1 cellular context compared by ENCODE assay signal in genomic region chr17:17839792-17840707, GRCh38.
TF ChIP-seq lines count a peak whose summit lies in the region.

No MANE protein-coding gene starts in this region.

TF ChIP-seq in HEK293, 187 proteins besides CTCF, POLR2A, EP300 and RAD21 (continued from another document):
- TF ChIP-seq, protein P1, sequence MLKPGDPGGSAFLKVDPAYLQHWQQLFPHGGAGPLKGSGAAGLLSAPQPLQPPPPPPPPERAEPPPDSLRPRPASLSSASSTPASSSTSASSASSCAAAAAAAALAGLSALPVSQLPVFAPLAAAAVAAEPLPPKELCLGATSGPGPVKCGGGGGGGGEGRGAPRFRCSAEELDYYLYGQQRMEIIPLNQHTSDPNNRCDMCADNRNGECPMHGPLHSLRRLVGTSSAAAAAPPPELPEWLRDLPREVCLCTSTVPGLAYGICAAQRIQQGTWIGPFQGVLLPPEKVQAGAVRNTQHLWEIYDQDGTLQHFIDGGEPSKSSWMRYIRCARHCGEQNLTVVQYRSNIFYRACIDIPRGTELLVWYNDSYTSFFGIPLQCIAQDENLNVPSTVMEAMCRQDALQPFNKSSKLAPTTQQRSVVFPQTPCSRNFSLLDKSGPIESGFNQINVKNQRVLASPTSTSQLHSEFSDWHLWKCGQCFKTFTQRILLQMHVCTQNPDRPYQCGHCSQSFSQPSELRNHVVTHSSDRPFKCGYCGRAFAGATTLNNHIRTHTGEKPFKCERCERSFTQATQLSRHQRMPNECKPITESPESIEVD (tag by site-specific recombination; IDR thresholded peaks at IDR 0.05), result no peak
- no peak for TF ChIP-seq ZNF785 (tag by site-specific recombination; IDR thresholded peaks at IDR 0.05)
- no peak for TF ChIP-seq SALL2 (tag by site-specific recombination; IDR thresholded peaks at IDR 0.05; ENCODE audit: borderline replicate concordance)
- TF ChIP-seq ZNF169 (tag by site-specific recombination; IDR thresholded peaks at IDR 0.05), result no peak
- no peak for TF ChIP-seq ZNF704 (tag by site-specific recombination; IDR thresholded peaks at IDR 0.05)
- TF ChIP-seq ZNF600 (tag by site-specific recombination; IDR thresholded peaks at IDR 0.05), result no peak; the same call in none of the 2 replicates
- TF ChIP-seq ZFP37 (tag by site-specific recombination; IDR thresholded peaks at IDR 0.05), result no peak
- no peak for TF ChIP-seq ZNF514 (tag by site-specific recombination; IDR thresholded peaks at IDR 0.05)
- TF ChIP-seq ZNF544 (tag by site-specific recombination; IDR thresholded peaks at IDR 0.05), result no peak
- no peak for TF ChIP-seq ZNF214 (tag by site-specific recombination; IDR thresholded peaks at IDR 0.05; ENCODE audit: borderline replicate concordance)
- no peak for TF ChIP-seq HOXD13 (CRISPR knock-in tag; IDR thresholded peaks at IDR 0.05; ENCODE audit: borderline replicate concordance)
- TF ChIP-seq ZNF302 (tag by site-specific recombination; IDR thresholded peaks at IDR 0.05; ENCODE audit: low read depth), result no peak
- peak; percentile 92 for TF ChIP-seq ZNF121 (tag by site-specific recombination; IDR thresholded peaks at IDR 0.05)
- TF ChIP-seq ZNF658 (tag by site-specific recombination; IDR thresholded peaks at IDR 0.05), result no peak
- TF ChIP-seq ZNF354C (tag by site-specific recombination; IDR thresholded peaks at IDR 0.05; ENCODE audit: borderline replicate concordance, low read depth), result no peak
- TF ChIP-seq, protein P2, sequence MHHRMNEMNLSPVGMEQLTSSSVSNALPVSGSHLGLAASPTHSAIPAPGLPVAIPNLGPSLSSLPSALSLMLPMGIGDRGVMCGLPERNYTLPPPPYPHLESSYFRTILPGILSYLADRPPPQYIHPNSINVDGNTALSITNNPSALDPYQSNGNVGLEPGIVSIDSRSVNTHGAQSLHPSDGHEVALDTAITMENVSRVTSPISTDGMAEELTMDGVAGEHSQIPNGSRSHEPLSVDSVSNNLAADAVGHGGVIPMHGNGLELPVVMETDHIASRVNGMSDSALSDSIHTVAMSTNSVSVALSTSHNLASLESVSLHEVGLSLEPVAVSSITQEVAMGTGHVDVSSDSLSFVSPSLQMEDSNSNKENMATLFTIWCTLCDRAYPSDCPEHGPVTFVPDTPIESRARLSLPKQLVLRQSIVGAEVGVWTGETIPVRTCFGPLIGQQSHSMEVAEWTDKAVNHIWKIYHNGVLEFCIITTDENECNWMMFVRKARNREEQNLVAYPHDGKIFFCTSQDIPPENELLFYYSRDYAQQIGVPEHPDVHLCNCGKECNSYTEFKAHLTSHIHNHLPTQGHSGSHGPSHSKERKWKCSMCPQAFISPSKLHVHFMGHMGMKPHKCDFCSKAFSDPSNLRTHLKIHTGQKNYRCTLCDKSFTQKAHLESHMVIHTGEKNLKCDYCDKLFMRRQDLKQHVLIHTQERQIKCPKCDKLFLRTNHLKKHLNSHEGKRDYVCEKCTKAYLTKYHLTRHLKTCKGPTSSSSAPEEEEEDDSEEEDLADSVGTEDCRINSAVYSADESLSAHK (tag by site-specific recombination; IDR thresholded peaks at IDR 0.05), result peak; percentile 76
- TF ChIP-seq IKZF3 (tag by site-specific recombination; IDR thresholded peaks at IDR 0.05), result 0 out of 2 replicates have a peak, but pooled peaks have one; percentile 55
- no peak for TF ChIP-seq ZNF529 (tag by site-specific recombination; IDR thresholded peaks at IDR 0.05; ENCODE audit: insufficient replicate concordance)
- TF ChIP-seq, protein P3, sequence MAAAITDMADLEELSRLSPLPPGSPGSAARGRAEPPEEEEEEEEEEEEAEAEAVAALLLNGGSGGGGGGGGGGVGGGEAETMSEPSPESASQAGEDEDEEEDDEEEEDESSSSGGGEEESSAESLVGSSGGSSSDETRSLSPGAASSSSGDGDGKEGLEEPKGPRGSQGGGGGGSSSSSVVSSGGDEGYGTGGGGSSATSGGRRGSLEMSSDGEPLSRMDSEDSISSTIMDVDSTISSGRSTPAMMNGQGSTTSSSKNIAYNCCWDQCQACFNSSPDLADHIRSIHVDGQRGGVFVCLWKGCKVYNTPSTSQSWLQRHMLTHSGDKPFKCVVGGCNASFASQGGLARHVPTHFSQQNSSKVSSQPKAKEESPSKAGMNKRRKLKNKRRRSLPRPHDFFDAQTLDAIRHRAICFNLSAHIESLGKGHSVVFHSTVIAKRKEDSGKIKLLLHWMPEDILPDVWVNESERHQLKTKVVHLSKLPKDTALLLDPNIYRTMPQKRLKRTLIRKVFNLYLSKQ (tag by site-specific recombination; IDR thresholded peaks at IDR 0.05; ENCODE audit: borderline replicate concordance), result no peak
- no peak for TF ChIP-seq ZNF626 (tag by site-specific recombination; IDR thresholded peaks at IDR 0.05)
- no peak for TF ChIP-seq ZNF560 (tag by site-specific recombination; IDR thresholded peaks at IDR 0.05; ENCODE audit: borderline replicate concordance)
- TF ChIP-seq ZFHX2 (tag by site-specific recombination; conservative IDR thresholded peaks at IDR 0.05), result no peak
- no peak for TF ChIP-seq REST (tag by site-specific recombination; IDR thresholded peaks at IDR 0.05)
- TF ChIP-seq MEIS1 (CRISPR knock-in tag; IDR thresholded peaks at IDR 0.05; ENCODE audit: borderline replicate concordance), result no peak
- no peak for TF ChIP-seq ZIC2 (tag by site-specific recombination; IDR thresholded peaks at IDR 0.05)
- TF ChIP-seq ZNF248 (tag by site-specific recombination; IDR thresholded peaks at IDR 0.05), result no peak
- TF ChIP-seq BCL11B (tag by site-specific recombination; IDR thresholded peaks at IDR 0.05; ENCODE audit: low read depth), result peak; percentile 43; the same call in 1 of the 2 replicates
- TF ChIP-seq ZNF391 (tag by site-specific recombination; IDR thresholded peaks at IDR 0.05; ENCODE audit: borderline replicate concordance, low read depth), result peak; percentile 77; the same call in 1 of the 2 replicates
- TF ChIP-seq ZNF530 (tag by site-specific recombination; IDR thresholded peaks at IDR 0.05; ENCODE audit: low read depth), result no peak
- TF ChIP-seq ZNF501 (tag by site-specific recombination; IDR thresholded peaks at IDR 0.05), result no peak; the same call in 1 of the 2 replicates
- peak; percentile 92 for TF ChIP-seq ZEB2 (tag by site-specific recombination; IDR thresholded peaks at IDR 0.05)
- TF ChIP-seq GLIS1 (tag by site-specific recombination; IDR thresholded peaks at IDR 0.05), result peak; percentile 95
- TF ChIP-seq, protein P4, sequence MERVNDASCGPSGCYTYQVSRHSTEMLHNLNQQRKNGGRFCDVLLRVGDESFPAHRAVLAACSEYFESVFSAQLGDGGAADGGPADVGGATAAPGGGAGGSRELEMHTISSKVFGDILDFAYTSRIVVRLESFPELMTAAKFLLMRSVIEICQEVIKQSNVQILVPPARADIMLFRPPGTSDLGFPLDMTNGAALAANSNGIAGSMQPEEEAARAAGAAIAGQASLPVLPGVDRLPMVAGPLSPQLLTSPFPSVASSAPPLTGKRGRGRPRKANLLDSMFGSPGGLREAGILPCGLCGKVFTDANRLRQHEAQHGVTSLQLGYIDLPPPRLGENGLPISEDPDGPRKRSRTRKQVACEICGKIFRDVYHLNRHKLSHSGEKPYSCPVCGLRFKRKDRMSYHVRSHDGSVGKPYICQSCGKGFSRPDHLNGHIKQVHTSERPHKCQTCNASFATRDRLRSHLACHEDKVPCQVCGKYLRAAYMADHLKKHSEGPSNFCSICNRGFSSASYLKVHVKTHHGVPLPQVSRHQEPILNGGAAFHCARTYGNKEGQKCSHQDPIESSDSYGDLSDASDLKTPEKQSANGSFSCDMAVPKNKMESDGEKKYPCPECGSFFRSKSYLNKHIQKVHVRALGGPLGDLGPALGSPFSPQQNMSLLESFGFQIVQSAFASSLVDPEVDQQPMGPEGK (tag by site-specific recombination; IDR thresholded peaks at IDR 0.05), result peak; percentile 98
- no peak for TF ChIP-seq ZBTB21 (tag by site-specific recombination; IDR thresholded peaks at IDR 0.05)
- no peak for TF ChIP-seq EGR2 (tag by site-specific recombination; IDR thresholded peaks at IDR 0.05; ENCODE audit: low read depth)
- no peak for TF ChIP-seq ZNF175 (tag by site-specific recombination; IDR thresholded peaks at IDR 0.05)
- no peak for TF ChIP-seq ZBTB49 (tag by site-specific recombination; IDR thresholded peaks at IDR 0.05; ENCODE audit: low read depth)
- TF ChIP-seq ZNF132 (tag by site-specific recombination; IDR thresholded peaks at IDR 0.05; ENCODE audit: borderline replicate concordance), result no peak
- TF ChIP-seq ZNF521 (tag by site-specific recombination; IDR thresholded peaks at IDR 0.05), result no peak
- TF ChIP-seq, protein P5, sequence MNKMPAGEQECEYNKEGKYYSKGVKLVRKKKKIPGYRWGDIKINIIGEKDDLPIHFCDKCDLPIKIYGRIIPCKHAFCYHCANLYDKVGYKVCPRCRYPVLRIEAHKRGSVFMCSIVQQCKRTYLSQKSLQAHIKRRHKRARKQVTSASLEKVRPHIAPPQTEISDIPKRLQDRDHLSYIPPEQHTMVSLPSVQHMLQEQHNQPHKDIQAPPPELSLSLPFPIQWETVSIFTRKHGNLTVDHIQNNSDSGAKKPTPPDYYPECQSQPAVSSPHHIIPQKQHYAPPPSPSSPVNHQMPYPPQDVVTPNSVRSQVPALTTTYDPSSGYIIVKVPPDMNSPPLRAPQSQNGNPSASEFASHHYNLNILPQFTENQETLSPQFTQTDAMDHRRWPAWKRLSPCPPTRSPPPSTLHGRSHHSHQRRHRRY (tag by site-specific recombination; IDR thresholded peaks at IDR 0.05), result no peak
- no peak for TF ChIP-seq ZSCAN4 (tag by site-specific recombination; IDR thresholded peaks at IDR 0.05)
TF ChIP-seq in HEK293: peak in this region for 58.
